ENCODE assay signal across 20 cellular contexts in the genomic region with DNA sequence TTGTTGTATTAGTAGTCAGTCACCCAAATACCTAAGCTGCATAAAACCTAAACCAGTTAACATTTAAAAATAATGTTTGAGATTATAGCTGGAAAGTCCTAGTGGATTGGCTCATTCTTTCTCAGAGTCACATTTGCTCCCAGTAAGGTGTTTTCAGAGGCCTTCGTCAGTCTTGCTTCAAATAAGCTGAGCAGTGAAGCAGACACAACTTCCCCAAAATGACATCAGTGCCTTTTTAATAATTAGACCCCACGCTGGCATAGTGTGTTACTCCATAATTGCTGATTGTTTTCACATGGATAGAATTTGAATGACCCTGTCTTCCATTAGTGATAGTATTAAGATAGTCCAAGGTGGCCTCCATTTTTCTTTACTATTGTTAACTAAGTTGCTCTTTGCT.
"Had no signal": no experiment of that assay in that cellular context is flagged by ENCODE, and none has a peak within 500 bp of the region (broad histone marks: within the 10 kb centered on the region; RNA-seq: fewer than 3 reads in every experiment).

No MANE protein-coding gene starts in this region.

- H3K4me3 ChIP-seq: adrenal gland, right atrium auricular region, tibial artery, uterus had no signal

- H3K27me3 ChIP-seq: adrenal gland, foreskin keratinocyte, right atrium auricular region, tibial artery, uterus had no signal

- DNase-seq: activated CD4-positive, alpha-beta memory T cell treated with anti-CD3 and anti-CD28 coated beads, Interleukin-2, amount 10 ng/mL, durations not matched to agents 7 days and 5 days; activated effector memory CD4-positive, alpha-beta T cell treated with Interleukin-2 at 50 U/mL for 16 hours; activated T-cell treated with anti-CD3 and anti-CD28 coated beads, Interleukin-2, amount 50 U/mL, for 24 hours; adrenal gland; dermis blood vessel endothelial cell; effector memory CD8-positive, alpha-beta T cell; foreskin keratinocyte; kidney glomerular epithelial cell; left ventricle myocardium superior; mesenchymal stem cell; nucleus accumbens; posterior cingulate gyrus; stimulated activated CD4-positive, alpha-beta T cell treated with anti-CD3 and anti-CD28 coated beads, Interleukin-2, amount 100 ng/mL, for 48 hours; stimulated activated naive CD4-positive, alpha-beta T cell; tibial artery; uterus had no signal

- H3K4me1 Mint-ChIP-seq: activated CD4-positive, alpha-beta memory T cell treated with anti-CD3 and anti-CD28 coated beads, Interleukin-2, amount 10 ng/mL, durations not matched to agents 7 days and 5 days; activated naive CD4-positive, alpha-beta T cell treated with anti-CD3 and anti-CD28 coated beads, Interleukin-2, amount 50 U/mL, for 24 hours; nephron had no signal

- ATAC-seq: effector memory CD8-positive, alpha-beta T cell; foreskin keratinocyte; left ventricle myocardium superior had no signal

- H3K4me1 ChIP-seq: adrenal gland, foreskin keratinocyte, right atrium auricular region, uterus had no signal

- H3K27ac Mint-ChIP-seq: activated CD4-positive, alpha-beta memory T cell treated with anti-CD3 and anti-CD28 coated beads, Interleukin-2, amount 10 ng/mL, durations not matched to agents 7 days and 5 days; activated naive CD4-positive, alpha-beta T cell treated with anti-CD3 and anti-CD28 coated beads, Interleukin-2, amount 50 U/mL, for 24 hours; activated T-cell treated with anti-CD3 and anti-CD28 coated beads, Interleukin-2, amount 50 U/mL, for 24 hours; effector memory CD8-positive, alpha-beta T cell; nephron had no signal

- H3K27ac ChIP-seq: adrenal gland, foreskin keratinocyte, right atrium auricular region, tibial artery, uterus, VCaP had no signal

- H3K4me3 Mint-ChIP-seq: activated CD4-positive, alpha-beta memory T cell treated with anti-CD3 and anti-CD28 coated beads, Interleukin-2, amount 10 ng/mL, durations not matched to agents 7 days and 5 days; activated naive CD4-positive, alpha-beta T cell treated with anti-CD3 and anti-CD28 coated beads, Interleukin-2, amount 50 U/mL, for 24 hours; activated T-cell treated with anti-CD3 and anti-CD28 coated beads, Interleukin-2, amount 50 U/mL, for 24 hours; effector memory CD8-positive, alpha-beta T cell; nephron had no signal

- H3K27me3 Mint-ChIP-seq: activated CD4-positive, alpha-beta memory T cell treated with anti-CD3 and anti-CD28 coated beads, Interleukin-2, amount 10 ng/mL, durations not matched to agents 7 days and 5 days; activated naive CD4-positive, alpha-beta T cell treated with anti-CD3 and anti-CD28 coated beads, Interleukin-2, amount 50 U/mL, for 24 hours; activated T-cell treated with anti-CD3 and anti-CD28 coated beads, Interleukin-2, amount 50 U/mL, for 24 hours; effector memory CD8-positive, alpha-beta T cell had no signal

- H3K9me3 Mint-ChIP-seq: activated CD4-positive, alpha-beta memory T cell treated with anti-CD3 and anti-CD28 coated beads, Interleukin-2, amount 10 ng/mL, durations not matched to agents 7 days and 5 days; activated naive CD4-positive, alpha-beta T cell treated with anti-CD3 and anti-CD28 coated beads, Interleukin-2, amount 50 U/mL, for 24 hours; activated T-cell treated with anti-CD3 and anti-CD28 coated beads, Interleukin-2, amount 50 U/mL, for 24 hours; effector memory CD8-positive, alpha-beta T cell; nephron had no signal
